28 cellular contexts compared by ENCODE assay signal in genomic region chr14:73942180-73942579, GRCh38.
"Had no signal": no experiment of that assay in that cellular context is flagged by ENCODE, and none has a peak within 500 bp of the region (broad histone marks: within the 10 kb centered on the region; RNA-seq: fewer than 3 reads in every experiment).

No MANE protein-coding gene starts in this region.

- H3K27me3 Mint-ChIP-seq: activated CD4-positive, alpha-beta T cell treated with anti-CD3 and anti-CD28 coated beads, Interleukin-2, amount 10 ng/mL, durations not matched to agents 24 days and 14 days; activated CD8-positive, alpha-beta T cell treated with anti-CD3 and anti-CD28 coated beads for 36 hours; activated naive CD8-positive, alpha-beta T cell treated with anti-CD3 and anti-CD28 coated beads for 36 hours; activated T-helper 17 cell treated with anti-CD3 and anti-CD28 coated beads, Interleukin-2, amount 50 U/mL, for 72 hours had no signal

- H3K27ac Mint-ChIP-seq: activated CD4-positive, alpha-beta T cell treated with anti-CD3 and anti-CD28 coated beads, Interleukin-2, amount 10 ng/mL, durations not matched to agents 24 days and 14 days; activated CD8-positive, alpha-beta T cell treated with anti-CD3 and anti-CD28 coated beads for 36 hours; activated naive CD8-positive, alpha-beta T cell treated with anti-CD3 and anti-CD28 coated beads for 36 hours; activated T-cell treated with anti-CD3 and anti-CD28 coated beads, Interleukin-2, amount 50 U/mL, for 72 hours had no signal

- DNase-seq: activated CD4-positive, alpha-beta T cell treated with anti-CD3 and anti-CD28 coated beads, Interleukin-2, amount 10 ng/mL, durations not matched to agents 24 days and 14 days; activated CD4-positive, alpha-beta T cell treated with anti-CD3 and anti-CD28 coated beads, Interleukin-2, amount 50 U/mL, for 4 hours; activated CD8-positive, alpha-beta T cell treated with anti-CD3 and anti-CD28 coated beads for 36 hours; activated effector memory CD4-positive, alpha-beta T cell treated with anti-CD3 and anti-CD28 coated beads, Interleukin-2, amount 50 U/mL, for 16 hours; activated naive CD4-positive, alpha-beta T cell; activated naive CD4-positive, alpha-beta T cell treated with anti-CD3 and anti-CD28 coated beads, Interleukin-2, amount 50 U/mL, for 16 hours; activated naive CD8-positive, alpha-beta T cell treated with anti-CD3 and anti-CD28 coated beads for 36 hours; activated T-cell treated with anti-CD3 and anti-CD28 coated beads, Interleukin-2, amount 50 U/mL, for 1 hour; activated T-cell treated with anti-CD3 and anti-CD28 coated beads, Interleukin-2, amount 50 U/mL, for 72 hours; amniotic stem cell; aorta; brain microvascular endothelial cell; central memory CD4-positive, alpha-beta T cell; MM.1S; NCI-H1092; NCI-H1436 treated with DMSO at 0.1 percent for 48 hours; NCI-H1694 treated with DMSO at 0.1 percent for 48 hours; NCI-H2029; NCI-H345; NCI-H524 treated with DMSO at 0.1 percent for 48 hours; PC-3; Peyer's patch; RPMI8226; SIG-M5; SW 1271; T1000; WERI-Rb-1 had no signal

- H3K36me3 Mint-ChIP-seq: activated naive CD8-positive, alpha-beta T cell treated with anti-CD3 and anti-CD28 coated beads for 36 hours had no signal

- H3K9me3 ChIP-seq: Peyer's patch had no signal

- H3K4me3 Mint-ChIP-seq: activated CD4-positive, alpha-beta T cell treated with anti-CD3 and anti-CD28 coated beads, Interleukin-2, amount 10 ng/mL, durations not matched to agents 24 days and 14 days; activated CD8-positive, alpha-beta T cell treated with anti-CD3 and anti-CD28 coated beads for 36 hours; activated naive CD8-positive, alpha-beta T cell treated with anti-CD3 and anti-CD28 coated beads for 36 hours; activated T-cell treated with anti-CD3 and anti-CD28 coated beads, Interleukin-2, amount 50 U/mL, for 72 hours; activated T-helper 17 cell treated with anti-CD3 and anti-CD28 coated beads, Interleukin-2, amount 50 U/mL, for 72 hours had no signal

- H3K4me3 ChIP-seq: Peyer's patch had no signal

- H3K27ac ChIP-seq: brain microvascular endothelial cell, Peyer's patch, WERI-Rb-1 had no signal

- H3K9me3 Mint-ChIP-seq: activated CD4-positive, alpha-beta T cell treated with anti-CD3 and anti-CD28 coated beads, Interleukin-2, amount 10 ng/mL, durations not matched to agents 24 days and 14 days; activated CD8-positive, alpha-beta T cell treated with anti-CD3 and anti-CD28 coated beads for 36 hours; activated naive CD8-positive, alpha-beta T cell treated with anti-CD3 and anti-CD28 coated beads for 36 hours; activated T-cell treated with anti-CD3 and anti-CD28 coated beads, Interleukin-2, amount 50 U/mL, for 72 hours; activated T-helper 17 cell treated with anti-CD3 and anti-CD28 coated beads, Interleukin-2, amount 50 U/mL, for 72 hours had no signal

- H3K27me3 ChIP-seq: brain microvascular endothelial cell, Peyer's patch had no signal

- ATAC-seq: activated CD8-positive, alpha-beta T cell treated with anti-CD3 and anti-CD28 coated beads for 36 hours; activated T-cell treated with anti-CD3 and anti-CD28 coated beads, Interleukin-2, amount 50 U/mL, for 72 hours; activated T-helper 17 cell treated with anti-CD3 and anti-CD28 coated beads, Interleukin-2, amount 50 U/mL, for 72 hours; PC-3 had no signal

- H3K4me1 Mint-ChIP-seq: activated naive CD8-positive, alpha-beta T cell treated with anti-CD3 and anti-CD28 coated beads for 36 hours had no signal
